ENCODE assay signal across 34 cellular contexts in the genomic region with DNA sequence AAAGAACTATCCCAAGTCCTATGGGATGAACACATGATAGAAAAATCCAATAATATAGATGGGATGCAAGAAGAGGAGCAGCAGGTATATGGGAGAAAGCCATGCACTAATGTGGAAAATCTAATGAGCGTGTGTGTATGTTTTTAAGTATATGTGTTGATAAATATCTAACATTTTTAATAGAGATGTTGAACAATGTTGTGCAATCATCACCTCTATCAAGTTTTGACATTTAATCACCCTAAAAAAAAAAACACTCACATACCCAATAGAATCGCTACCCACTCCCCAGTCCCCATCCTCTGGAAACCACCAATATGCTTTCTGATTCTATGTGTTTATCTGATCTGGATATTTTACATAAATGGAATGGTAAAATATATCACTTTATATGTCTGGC.
"Had no signal": no experiment of that assay in that cellular context is flagged by ENCODE, and none has a peak within 500 bp of the region (broad histone marks: within the 10 kb centered on the region; RNA-seq: fewer than 3 reads in every experiment).

No MANE protein-coding gene starts in this region.

- H3K27me3 ChIP-seq: MG63 had no signal

- H3K36me3 ChIP-seq: MG63 had no signal

- H3K9me3 ChIP-seq: MG63 had no signal

- DNase-seq: Karpas-422, Kasumi-1, MG63, MM.1S, MV-4-11, NCI-H1048, NCI-H1092, NCI-H1092 treated with DMSO at 0.1 percent for 48 hours, NCI-H1105, NCI-H1105 treated with DMSO at 0.1 percent for 48 hours, NCI-H1417, NCI-H1417 treated with DMSO at 0.1 percent for 48 hours, NCI-H1436, NCI-H1436 treated with DMSO at 0.1 percent for 48 hours, NCI-H146, NCI-H1694, NCI-H1694 treated with DMSO at 0.1 percent for 48 hours, NCI-H187, NCI-H187 treated with DMSO at 0.1 percent for 48 hours, NCI-H1930, NCI-H2029, NCI-H2029 treated with DMSO at 0.1 percent for 48 hours, NCI-H2081, NCI-H2081 treated with DMSO at 0.1 percent for 48 hours, NCI-H2107, NCI-H2171, NCI-H2171 treated with DMSO at 0.1 percent for 48 hours, NCI-H2227 treated with DMSO at 0.1 percent for 48 hours, NCI-H226, NCI-H345, NCI-H446, NCI-H446 treated with DMSO at 0.1 percent for 48 hours, NCI-H510A, NCI-H510A treated with DMSO at 0.1 percent for 48 hours had no signal

- H3K4me3 ChIP-seq: MG63 had no signal
